In genomic region chr14:61211476-61212262, GRCh38 we compare ENCODE assay signal across 14 cellular contexts.
DNase-seq lines count a peak whose midpoint lies in the region; ATAC-seq, FAIRE-seq and TF ChIP-seq lines count a peak whose summit lies in the region.
"Had no signal": no experiment of that assay in that cellular context is flagged by ENCODE, and none has a peak within 500 bp of the region (broad histone marks: within the 10 kb centered on the region; RNA-seq: fewer than 3 reads in every experiment).

No MANE protein-coding gene starts in this region.

- TF ChIP-seq CTCF in WERI-Rb-1 (IDR thresholded peaks at IDR 0.05; ENCODE audit: low read depth, low read length) = no peak
- TF ChIP-seq CTCF in dorsolateral prefrontal cortex (IDR thresholded peaks at IDR 0.05 in 54 of 56, conservative IDR thresholded peaks at IDR 0.05 in 2 of 56; ENCODE audit: low read depth in 1 of 56, partially characterized antibody in 56 of 56) = no peak

- intact Hi-C loops in dorsolateral prefrontal cortex (cut with DNase I) = no loop called here

- H3K27me3 ChIP-seq in WERI-Rb-1 (ENCODE audit: insufficient read depth, low read depth, severe bottlenecking) (no peaks in the 10 kb centered on the region), dorsolateral prefrontal cortex (no peaks in the 10 kb centered on the region)
- H3K27me3 ChIP-seq in CD8-positive, alpha-beta memory T cell (ENCODE audit: insufficient read depth, low read length, poor library complexity, severe bottlenecking) = no peaks in the 10 kb centered on the region
- H3K27me3 ChIP-seq: suprapubic skin had no signal

- POLR2A ChIA-PET in CD8-positive, alpha-beta memory T cell (lab: Charles Lee) = no interaction called here

- CTCF ChIA-PET in CD8-positive, alpha-beta memory T cell (lab: Charles Lee) = no interaction called here

- no peaks in the 10 kb centered on the region for H3K4me1 ChIP-seq in CD8-positive, alpha-beta memory T cell (ENCODE audit: insufficient read depth, low read length)
- H3K4me1 ChIP-seq: foreskin keratinocyte, suprapubic skin had no signal

- H3K9me3 ChIP-seq in WERI-Rb-1 (ENCODE audit: severe bottlenecking) = no peaks in the 10 kb centered on the region
- no peaks in the 10 kb centered on the region for H3K9me3 ChIP-seq in CD8-positive, alpha-beta memory T cell (ENCODE audit: low read length)
- H3K9me3 ChIP-seq: suprapubic skin had no signal

- no peak for FAIRE-seq in GM12891 (lab: Jason Lieb, UNC)
- FAIRE-seq: endometrium had no signal

- no peaks in the 10 kb centered on the region for H3K36me3 Mint-ChIP-seq in CD8-positive, alpha-beta memory T cell
- H3K36me3 Mint-ChIP-seq: activated naive CD8-positive, alpha-beta T cell treated with anti-CD3 and anti-CD28 coated beads for 36 hours had no signal

- DNase-seq in DMS53 (lab: John Stamatoyannopoulos, UW) (peak; percentile 78), NCI-H1417 (lab: John Stamatoyannopoulos, UW) (peak; percentile 72 to 96 (median 93)), NCI-H2196 treated with DMSO at 0.1 percent for 48 hours (lab: John Stamatoyannopoulos, UW; ENCODE audit: unreplicated experiment) (peak; percentile 31), WERI-Rb-1 (peak; percentile 29), dorsolateral prefrontal cortex (no peak), GM12891 (ENCODE audit: insufficient read length, low spot score) (no peak)
- DNase-seq in CD8-positive, alpha-beta memory T cell = no peak
- DNase-seq: activated naive CD8-positive, alpha-beta T cell treated with anti-CD3 and anti-CD28 coated beads for 36 hours; foreskin keratinocyte; Karpas-422; SW 1271 had no signal

- no peak overlapping the region for H3K27ac Mint-ChIP-seq in CD8-positive, alpha-beta memory T cell
- H3K27ac Mint-ChIP-seq: activated naive CD8-positive, alpha-beta T cell treated with anti-CD3 and anti-CD28 coated beads for 36 hours had no signal

- H3K4me3 ChIP-seq in WERI-Rb-1 (ENCODE audit: low read depth, low read length) (no peak overlapping the region), dorsolateral prefrontal cortex (no peak overlapping the region)
- no peak overlapping the region for H3K4me3 ChIP-seq in CD8-positive, alpha-beta memory T cell (ENCODE audit: low read length)
- H3K4me3 ChIP-seq: suprapubic skin had no signal

- no peak for TF ChIP-seq POLR2A in GM12891 (IDR thresholded peaks at IDR 0.05; ENCODE audit: low read depth, low read length)

- no peaks in the 10 kb centered on the region for H3K9me3 Mint-ChIP-seq in CD8-positive, alpha-beta memory T cell
- H3K9me3 Mint-ChIP-seq: activated naive CD8-positive, alpha-beta T cell treated with anti-CD3 and anti-CD28 coated beads for 36 hours had no signal

- H3K27me3 Mint-ChIP-seq in CD8-positive, alpha-beta memory T cell = peaks cover 8 to 51% of the 10 kb centered on the region in 2 donors

- H3K4me1 Mint-ChIP-seq in CD8-positive, alpha-beta memory T cell = no peaks in the 10 kb centered on the region
- H3K4me1 Mint-ChIP-seq: activated naive CD8-positive, alpha-beta T cell treated with anti-CD3 and anti-CD28 coated beads for 36 hours had no signal

- peak overlapping the region; percentile 13; the same call in 1 of the 2 replicates for H3K27ac ChIP-seq in WERI-Rb-1
- H3K27ac ChIP-seq in dorsolateral prefrontal cortex = no peak overlapping the region
- H3K27ac ChIP-seq in CD8-positive, alpha-beta memory T cell (ENCODE audit: low read depth, low read length) = no peak overlapping the region
- H3K27ac ChIP-seq: foreskin keratinocyte, suprapubic skin had no signal

- no peaks in the 10 kb centered on the region for H3K36me3 ChIP-seq in WERI-Rb-1
- no peaks in the 10 kb centered on the region for H3K36me3 ChIP-seq in CD8-positive, alpha-beta memory T cell (ENCODE audit: insufficient read depth, low read length)
- H3K36me3 ChIP-seq: suprapubic skin had no signal

- no peak overlapping the region for H3K4me3 Mint-ChIP-seq in CD8-positive, alpha-beta memory T cell
- H3K4me3 Mint-ChIP-seq: activated naive CD8-positive, alpha-beta T cell treated with anti-CD3 and anti-CD28 coated beads for 36 hours had no signal

- ATAC-seq in SK-N-SH treated with all-trans-retinoic acid at 6 μM for 48 hours = no peak
- ATAC-seq: foreskin keratinocyte had no signal

TF ChIP-seq in GM12891, 5 proteins besides CTCF, POLR2A, EP300 and RAD21:
- TF ChIP-seq SPI1 (IDR thresholded peaks at IDR 0.05; ENCODE audit: low read depth, low read length) (no peak), TAF1 (IDR thresholded peaks at IDR 0.05; ENCODE audit: low read depth, low read length) (no peak), POLR2AphosphoS5 (IDR thresholded peaks at IDR 0.05; ENCODE audit: low read depth, low read length) (no peak), PAX5 (IDR thresholded peaks at IDR 0.05; ENCODE audit: insufficient read depth, low read length, severe bottlenecking) (no peak), POU2F2 (IDR thresholded peaks at IDR 0.05; ENCODE audit: low read depth, low read length) (no peak)

TF ChIP-seq in SK-N-SH treated with all-trans-retinoic acid at 6 μM for 48 hours, 23 proteins besides CTCF, POLR2A, EP300 and RAD21:
- TF ChIP-seq ZNF565 (CRISPR knock-in tag; conservative IDR thresholded peaks at IDR 0.05; ENCODE audit: low read depth) = no peak
- TF ChIP-seq PATZ1 (CRISPR knock-in tag; IDR thresholded peaks at IDR 0.05; ENCODE audit: borderline replicate concordance) = no peak

Comparison
In these comparisons a context has a peak if more than half of its experiments do, and no peak if none do; other contexts are left out.
1. DNase-seq: peak in DMS53 (single experiment), NCI-H1417 (3 of 3), NCI-H2196 treated with DMSO at 0.1 percent for 48 hours (single experiment) and WERI-Rb-1 (single experiment); none in dorsolateral prefrontal cortex (0 of 10), GM12891 (single experiment) and CD8-positive, alpha-beta memory T cell (0 of 5).